In genomic region chr5:133053463-133053862, GRCh38 we compare ENCODE assay signal across 9 cellular contexts. TPM values are rescaled to one million over a fixed set of nuclear protein-coding genes. Genes with fewer than 3 reads are reported as not detected.
DNase-seq lines count a peak whose midpoint lies in the region; ATAC-seq and TF ChIP-seq lines count a peak whose summit lies in the region.
"Had no signal": no experiment of that assay in that cellular context is flagged by ENCODE, and none has a peak within 500 bp of the region (broad histone marks: within the 10 kb centered on the region; RNA-seq: fewer than 3 reads in every experiment).

No MANE protein-coding gene starts in this region.

- ATAC-seq in activated CD8-positive, alpha-beta T cell treated with anti-CD3 and anti-CD28 coated beads for 36 hours: no peak
- no peak for ATAC-seq in stimulated activated naive CD8-positive, alpha-beta T cell treated with anti-CD3 and anti-CD28 coated beads, Interleukin-15, amount 100 ng/mL, for 72 hours
- ATAC-seq in GM18505 (IDR thresholded peaks at IDR 0.05; ENCODE audit: unreplicated experiment): no peak

- TF ChIP-seq POLR2A in GM18505 (IDR thresholded peaks at IDR 0.05; ENCODE audit: borderline replicate concordance, extremely low read depth, insufficient read depth, insufficient read length): no peak

- H3K9me3 Mint-ChIP-seq in T-helper 2 cell treated with Interferon-gamma antibody and Interleukin-4, amounts not matched to agents 5 μg/mL and 100 μg/mL, for 36 hours: no peaks in the 10 kb centered on the region
- no peaks in the 10 kb centered on the region for H3K9me3 Mint-ChIP-seq in activated CD8-positive, alpha-beta T cell treated with anti-CD3 and anti-CD28 coated beads for 36 hours
- no peaks in the 10 kb centered on the region for H3K9me3 Mint-ChIP-seq in stimulated activated naive CD8-positive, alpha-beta T cell treated with anti-CD3 and anti-CD28 coated beads, Interleukin-15, amount 100 ng/mL, for 72 hours

- POLR2A ChIA-PET in activated CD8-positive, alpha-beta T cell treated with anti-CD3 and anti-CD28 coated beads for 36 hours (lab: Charles Lee): interaction anchor here (0.6 to 3.3 kb wide), 4 partner anchors 23 to 155 kb away, joined by 4 to 24 read pairs (median 14); partner anchors contain the start of genes AFF4 and ZCCHC10
- POLR2A ChIA-PET in GM10248 (lab: Yijun Ruan, JAX): no interaction called here

- no peak for TF ChIP-seq CTCF in activated CD8-positive, alpha-beta T cell treated with anti-CD3 and anti-CD28 coated beads for 36 hours (IDR thresholded peaks at IDR 0.05)
- no peak for TF ChIP-seq CTCF in GM10248 (IDR thresholded peaks at IDR 0.05; ENCODE audit: control extremely low read depth, extremely low read depth, low read depth, missing control alignments)

- DNase-seq in T-helper 2 cell treated with Interferon-gamma antibody and Interleukin-4, amounts not matched to agents 5 μg/mL and 100 μg/mL, for 36 hours (ENCODE audit: low spot score): no peak
- no peak for DNase-seq in T-helper 2 cell
- peak; percentile 4 for DNase-seq in activated CD8-positive, alpha-beta T cell treated with anti-CD3 and anti-CD28 coated beads for 36 hours
- DNase-seq in stimulated activated naive CD8-positive, alpha-beta T cell treated with anti-CD3 and anti-CD28 coated beads, Interleukin-15, amount 100 ng/mL, for 72 hours: no peak
- DNase-seq in GM10248 (ENCODE audit: extremely low spot score): no peak
- DNase-seq in foreskin melanocyte: no peak
- DNase-seq: activated effector memory CD4-positive, alpha-beta T cell treated with anti-CD3 and anti-CD28 coated beads, Interleukin-2, amount 50 U/mL, for 16 hours had no signal

- intact Hi-C loops in activated CD8-positive, alpha-beta T cell treated with anti-CD3 and anti-CD28 coated beads for 36 hours (cut with micrococcal nuclease): no loop called here

- peaks cover 29% of the 10 kb centered on the region for H3K4me1 Mint-ChIP-seq in T-helper 2 cell treated with Interferon-gamma antibody and Interleukin-4, amounts not matched to agents 5 μg/mL and 100 μg/mL, for 36 hours (ENCODE audit: low read depth)
- H3K4me1 Mint-ChIP-seq in activated CD8-positive, alpha-beta T cell treated with anti-CD3 and anti-CD28 coated beads for 36 hours (ENCODE audit: low read depth): peaks cover 59% of the 10 kb centered on the region
- H3K4me1 Mint-ChIP-seq in stimulated activated naive CD8-positive, alpha-beta T cell treated with anti-CD3 and anti-CD28 coated beads, Interleukin-15, amount 100 ng/mL, for 72 hours: peaks cover 79% of the 10 kb centered on the region

- CTCF ChIA-PET in activated CD8-positive, alpha-beta T cell treated with anti-CD3 and anti-CD28 coated beads for 36 hours (lab: Charles Lee): no interaction called here
- CTCF ChIA-PET in GM10248 (lab: Yijun Ruan, JAX): no interaction called here

- H3K4me3 Mint-ChIP-seq in T-helper 2 cell treated with Interferon-gamma antibody and Interleukin-4, amounts not matched to agents 5 μg/mL and 100 μg/mL, for 36 hours: peak overlapping the region; percentile 95
- peak overlapping the region; percentile 86 for H3K4me3 Mint-ChIP-seq in activated CD8-positive, alpha-beta T cell treated with anti-CD3 and anti-CD28 coated beads for 36 hours
- H3K4me3 Mint-ChIP-seq in stimulated activated naive CD8-positive, alpha-beta T cell treated with anti-CD3 and anti-CD28 coated beads, Interleukin-15, amount 100 ng/mL, for 72 hours: peak overlapping the region; percentile 91 to 97

- H3K27ac Mint-ChIP-seq in T-helper 2 cell treated with Interferon-gamma antibody and Interleukin-4, amounts not matched to agents 5 μg/mL and 100 μg/mL, for 36 hours: no peak overlapping the region
- peak overlapping the region; percentile 11 for H3K27ac Mint-ChIP-seq in activated CD8-positive, alpha-beta T cell treated with anti-CD3 and anti-CD28 coated beads for 36 hours
- H3K27ac Mint-ChIP-seq in stimulated activated naive CD8-positive, alpha-beta T cell treated with anti-CD3 and anti-CD28 coated beads, Interleukin-15, amount 100 ng/mL, for 72 hours: peak overlapping the region; percentile 100

- no peaks in the 10 kb centered on the region for H3K27me3 Mint-ChIP-seq in T-helper 2 cell treated with Interferon-gamma antibody and Interleukin-4, amounts not matched to agents 5 μg/mL and 100 μg/mL, for 36 hours (ENCODE audit: low read depth)
- no peaks in the 10 kb centered on the region for H3K27me3 Mint-ChIP-seq in activated CD8-positive, alpha-beta T cell treated with anti-CD3 and anti-CD28 coated beads for 36 hours
- no peaks in the 10 kb centered on the region for H3K27me3 Mint-ChIP-seq in stimulated activated naive CD8-positive, alpha-beta T cell treated with anti-CD3 and anti-CD28 coated beads, Interleukin-15, amount 100 ng/mL, for 72 hours

- H3K4me3 ChIP-seq in iPS-11a (ENCODE audit: low read depth, low read length): peak overlapping the region; percentile 97

- H3K36me3 Mint-ChIP-seq in T-helper 2 cell treated with Interferon-gamma antibody and Interleukin-4, amounts not matched to agents 5 μg/mL and 100 μg/mL, for 36 hours (ENCODE audit: low read depth): peaks cover 9% of the 10 kb centered on the region
- peaks cover 37% of the 10 kb centered on the region for H3K36me3 Mint-ChIP-seq in activated CD8-positive, alpha-beta T cell treated with anti-CD3 and anti-CD28 coated beads for 36 hours (ENCODE audit: low read depth)

RNA-seq across cellular contexts. Expression of gene HSPA4, which starts 1.6 kb away (rescaled TPM):
- 100 to 1,000 TPM; 229 to 232 TPM for total RNA-seq in activated CD8-positive, alpha-beta T cell treated with anti-CD3 and anti-CD28 coated beads for 36 hours

RNA-seq across cellular contexts. Expression of gene ZCCHC10, which starts 27.1 kb away (rescaled TPM):
- 10 to 100 TPM; 27.0 to 31.1 TPM for total RNA-seq in activated CD8-positive, alpha-beta T cell treated with anti-CD3 and anti-CD28 coated beads for 36 hours
